ENCODE assay signal across 1 cellular context in the genomic region with DNA sequence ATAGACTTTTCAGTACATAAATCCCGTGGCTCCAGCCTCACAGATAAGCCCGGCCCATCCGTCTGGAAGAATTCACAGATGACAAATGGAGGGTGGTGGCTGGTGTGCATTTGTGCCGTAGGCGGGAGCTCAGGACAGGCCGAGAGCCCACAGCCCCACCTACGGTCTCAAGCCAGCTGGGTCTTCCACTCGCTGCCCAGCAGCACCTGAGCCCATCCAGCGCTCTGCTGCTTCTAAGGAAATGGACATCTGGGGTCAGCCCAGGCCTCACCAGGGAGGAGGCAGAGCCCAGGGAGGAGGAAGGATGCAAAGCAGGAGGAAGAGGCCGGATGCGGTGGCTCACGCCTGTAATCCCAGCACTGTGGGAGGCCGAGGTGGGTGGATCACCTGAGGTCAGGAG.
TF ChIP-seq lines count a peak whose summit lies in the region.

No MANE protein-coding gene starts in this region.

TF ChIP-seq in HepG2, 621 proteins besides CTCF, POLR2A, EP300 and RAD21:
- TF ChIP-seq, protein P1, sequence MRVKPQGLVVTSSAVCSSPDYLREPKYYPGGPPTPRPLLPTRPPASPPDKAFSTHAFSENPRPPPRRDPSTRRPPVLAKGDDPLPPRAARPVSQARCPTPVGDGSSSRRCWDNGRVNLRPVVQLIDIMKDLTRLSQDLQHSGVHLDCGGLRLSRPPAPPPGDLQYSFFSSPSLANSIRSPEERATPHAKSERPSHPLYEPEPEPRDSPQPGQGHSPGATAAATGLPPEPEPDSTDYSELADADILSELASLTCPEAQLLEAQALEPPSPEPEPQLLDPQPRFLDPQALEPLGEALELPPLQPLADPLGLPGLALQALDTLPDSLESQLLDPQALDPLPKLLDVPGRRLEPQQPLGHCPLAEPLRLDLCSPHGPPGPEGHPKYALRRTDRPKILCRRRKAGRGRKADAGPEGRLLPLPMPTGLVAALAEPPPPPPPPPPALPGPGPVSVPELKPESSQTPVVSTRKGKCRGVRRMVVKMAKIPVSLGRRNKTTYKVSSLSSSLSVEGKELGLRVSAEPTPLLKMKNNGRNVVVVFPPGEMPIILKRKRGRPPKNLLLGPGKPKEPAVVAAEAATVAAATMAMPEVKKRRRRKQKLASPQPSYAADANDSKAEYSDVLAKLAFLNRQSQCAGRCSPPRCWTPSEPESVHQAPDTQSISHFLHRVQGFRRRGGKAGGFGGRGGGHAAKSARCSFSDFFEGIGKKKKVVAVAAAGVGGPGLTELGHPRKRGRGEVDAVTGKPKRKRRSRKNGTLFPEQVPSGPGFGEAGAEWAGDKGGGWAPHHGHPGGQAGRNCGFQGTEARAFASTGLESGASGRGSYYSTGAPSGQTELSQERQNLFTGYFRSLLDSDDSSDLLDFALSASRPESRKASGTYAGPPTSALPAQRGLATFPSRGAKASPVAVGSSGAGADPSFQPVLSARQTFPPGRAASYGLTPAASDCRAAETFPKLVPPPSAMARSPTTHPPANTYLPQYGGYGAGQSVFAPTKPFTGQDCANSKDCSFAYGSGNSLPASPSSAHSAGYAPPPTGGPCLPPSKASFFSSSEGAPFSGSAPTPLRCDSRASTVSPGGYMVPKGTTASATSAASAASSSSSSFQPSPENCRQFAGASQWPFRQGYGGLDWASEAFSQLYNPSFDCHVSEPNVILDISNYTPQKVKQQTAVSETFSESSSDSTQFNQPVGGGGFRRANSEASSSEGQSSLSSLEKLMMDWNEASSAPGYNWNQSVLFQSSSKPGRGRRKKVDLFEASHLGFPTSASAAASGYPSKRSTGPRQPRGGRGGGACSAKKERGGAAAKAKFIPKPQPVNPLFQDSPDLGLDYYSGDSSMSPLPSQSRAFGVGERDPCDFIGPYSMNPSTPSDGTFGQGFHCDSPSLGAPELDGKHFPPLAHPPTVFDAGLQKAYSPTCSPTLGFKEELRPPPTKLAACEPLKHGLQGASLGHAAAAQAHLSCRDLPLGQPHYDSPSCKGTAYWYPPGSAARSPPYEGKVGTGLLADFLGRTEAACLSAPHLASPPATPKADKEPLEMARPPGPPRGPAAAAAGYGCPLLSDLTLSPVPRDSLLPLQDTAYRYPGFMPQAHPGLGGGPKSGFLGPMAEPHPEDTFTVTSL (CRISPR knock-in tag; IDR thresholded peaks at IDR 0.05; ENCODE audit: borderline replicate concordance), result no peak
